In genomic region chr11:21169639-21170038, GRCh38 we compare ENCODE assay signal across 5 cellular contexts.
"Had no signal": no experiment of that assay in that cellular context is flagged by ENCODE, and none has a peak within 500 bp of the region (broad histone marks: within the 10 kb centered on the region; RNA-seq: fewer than 3 reads in every experiment).

No MANE protein-coding gene starts in this region.

- H3K9ac ChIP-seq: GM23248 had no signal

- H3K27ac ChIP-seq: GM23248 had no signal

- DNase-seq: GM23248, GOT3, H7, HCEC 1CT, IMR-90 had no signal

- H2AFZ ChIP-seq: GM23248 had no signal

- H3K4me3 ChIP-seq: GM23248 had no signal
